In the genomic region with DNA sequence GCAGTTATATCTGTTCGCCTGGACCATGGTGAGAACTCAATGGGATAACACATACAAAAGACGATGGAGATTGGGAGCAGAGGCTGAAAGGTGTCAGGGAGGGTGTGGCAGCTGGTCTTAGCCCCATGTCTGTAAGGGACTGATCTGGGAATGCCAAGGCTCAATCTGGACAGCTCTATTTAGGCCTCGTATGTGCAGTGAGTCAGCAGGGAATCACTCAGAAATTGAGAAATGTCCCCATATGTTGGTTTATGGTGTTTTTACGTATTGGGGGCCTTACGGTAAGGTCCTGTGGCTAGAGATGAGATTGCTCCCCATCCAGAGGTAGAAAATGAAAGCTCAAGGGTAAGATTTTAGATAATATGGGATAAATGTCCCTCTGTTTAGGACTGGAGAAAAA, we compare ENCODE assay signal across 15 cellular contexts.
"Had no signal": no experiment of that assay in that cellular context is flagged by ENCODE, and none has a peak within 500 bp of the region (broad histone marks: within the 10 kb centered on the region; RNA-seq: fewer than 3 reads in every experiment).

No MANE protein-coding gene starts in this region.

- ATAC-seq: activated CD4-positive, CD25-positive, alpha-beta regulatory T cell treated with anti-CD3 and anti-CD28 coated beads, Interleukin-2, amount 50 U/mL, for 24 hours; lower lobe of right lung; pancreas had no signal

- FAIRE-seq: endometrium, pancreas had no signal

- DNase-seq: activated gamma-delta T cell; activated T-cell treated with anti-CD3 and anti-CD28 coated beads, Interleukin-2, amount 50 U/mL, for 24 hours; anterior cingulate cortex; hippocampal formation; lower lobe of right lung; naive B cell; pancreas; retina; tibial artery had no signal

- H3K27me3 ChIP-seq: breast epithelium, esophagus muscularis mucosa, tibial artery, vagina had no signal

- H3K36me3 ChIP-seq: esophagus muscularis mucosa, lower lobe of right lung, pancreas, tibial artery, vagina had no signal

- H3K4me3 ChIP-seq: breast epithelium, esophagus muscularis mucosa, lower lobe of right lung, pancreas, skin epidermis, tibial artery, vagina had no signal
